12 cellular contexts compared by ENCODE assay signal in genomic region chr5:120803282-120803681, GRCh38.
DNase-seq lines count a peak whose midpoint lies in the region; ATAC-seq and TF ChIP-seq lines count a peak whose summit lies in the region.
"Had no signal": no experiment of that assay in that cellular context is flagged by ENCODE, and none has a peak within 500 bp of the region (broad histone marks: within the 10 kb centered on the region; RNA-seq: fewer than 3 reads in every experiment).

No MANE protein-coding gene starts in this region.

- no peak overlapping the region for H3K27ac Mint-ChIP-seq in type B pancreatic cell
- H3K27ac Mint-ChIP-seq: CD8-positive, alpha-beta memory T cell had no signal

- H3K4me1 Mint-ChIP-seq in type B pancreatic cell (ENCODE audit: unreplicated experiment): no peaks in the 10 kb centered on the region
- H3K4me1 Mint-ChIP-seq: CD8-positive, alpha-beta memory T cell had no signal

- DNase-seq in left ventricle myocardium inferior: no peak
- no peak for DNase-seq in left cardiac atrium
- peak; percentile 14 for DNase-seq in RPMI7951 (ENCODE audit: low read depth)
- DNase-seq in fibroblast of pulmonary artery (ENCODE audit: low read depth): peak; percentile 44
- no peak for DNase-seq in type B pancreatic cell (ENCODE audit: extremely low spot score, unreplicated experiment)
- DNase-seq in SKM-1 treated with dmso at 0.1 percent for 144 hours (lab: John Stamatoyannopoulos, UW; ENCODE audit: unreplicated experiment): no peak
- DNase-seq in lower leg skin (ENCODE audit: low spot score in 2 of 2): no peak
- DNase-seq: amygdala; CD8-positive, alpha-beta memory T cell; stimulated activated CD4-positive, alpha-beta T cell treated with anti-CD3 and anti-CD28 coated beads, Interleukin-2, amount 100 ng/mL, for 48 hours had no signal

- TF ChIP-seq CTCF in left ventricle myocardium inferior (IDR thresholded peaks at IDR 0.05; ENCODE audit: borderline replicate concordance) (peak; percentile 42), fibroblast of pulmonary artery (IDR thresholded peaks at IDR 0.05; ENCODE audit: low read length, missing control alignments) (peak; percentile 4), type B pancreatic cell (conservative IDR thresholded peaks at IDR 0.05) (peak; percentile 68), lower leg skin (IDR thresholded peaks at IDR 0.05) (no peak)

- no peaks in the 10 kb centered on the region for H3K9me3 ChIP-seq in left ventricle myocardium inferior (replicated peaks)

- 8 to 10% methylated on average over 1 of the region's 1 CpG for WGBS in lower leg skin, 2 donors

- H3K9me3 Mint-ChIP-seq in type B pancreatic cell: no peaks in the 10 kb centered on the region

- H3K36me3 Mint-ChIP-seq in type B pancreatic cell: no peaks in the 10 kb centered on the region
- H3K36me3 Mint-ChIP-seq: CD8-positive, alpha-beta memory T cell had no signal

- H3K4me3 Mint-ChIP-seq in type B pancreatic cell: no peak overlapping the region
- H3K4me3 Mint-ChIP-seq: CD8-positive, alpha-beta memory T cell had no signal

- intact Hi-C loops in left ventricle myocardium inferior (cut with micrococcal nuclease): loop anchor here (5.0 kb wide), 1 partner anchor 861 kb away; no protein-coding TSS in a partner anchor
- intact Hi-C loops in left cardiac atrium (cut with DNase I): no loop called here
- intact Hi-C loops in lower leg skin (cut with DNase I; ENCODE audit: low total_unique reads): no loop called here

- no peak for TF ChIP-seq POLR2A in lower leg skin (IDR thresholded peaks at IDR 0.05)

- ATAC-seq in left cardiac atrium (no peak), HG03175 (IDR thresholded peaks at IDR 0.05; ENCODE audit: unreplicated experiment) (no peak)

- H3K36me3 ChIP-seq in left ventricle myocardium inferior: no peaks in the 10 kb centered on the region

- H3K27ac ChIP-seq in left ventricle myocardium inferior (replicated peaks): no peak overlapping the region

- H3K27me3 Mint-ChIP-seq in type B pancreatic cell: peaks cover 3% of the 10 kb centered on the region
- H3K27me3 Mint-ChIP-seq: CD8-positive, alpha-beta memory T cell had no signal

- H3K27me3 ChIP-seq in left ventricle myocardium inferior (ENCODE audit: low read depth): no peaks in the 10 kb centered on the region

- H3K4me1 ChIP-seq in left ventricle myocardium inferior: no peaks in the 10 kb centered on the region

- H3K4me3 ChIP-seq in left ventricle myocardium inferior (no peak overlapping the region), fibroblast of pulmonary artery (replicated peaks; ENCODE audit: low read depth, low read length) (peak overlapping the region; percentile 5), lower leg skin (ENCODE audit: low read depth, poor library complexity, severe bottlenecking) (no peak overlapping the region)
- H3K4me3 ChIP-seq: lung had no signal

Comparison
In these comparisons a context has a peak if more than half of its experiments do, and no peak if none do; other contexts are left out.
1. DNase-seq: peak in RPMI7951 (single experiment) and fibroblast of pulmonary artery (single experiment); none in left ventricle myocardium inferior (single experiment), left cardiac atrium (single experiment), type B pancreatic cell (single experiment), SKM-1 treated with dmso at 0.1 percent for 144 hours (single experiment) and lower leg skin (0 of 2).
2. CTCF ChIP-seq: peak in left ventricle myocardium inferior (single experiment), fibroblast of pulmonary artery (single experiment) and type B pancreatic cell (single experiment); none in lower leg skin (0 of 3).